19 cellular contexts compared by ENCODE assay signal in genomic region chr13:72506706-72507105, GRCh38.
DNase-seq lines count a peak whose midpoint lies in the region; ATAC-seq and TF ChIP-seq lines count a peak whose summit lies in the region.
"Had no signal": no experiment of that assay in that cellular context is flagged by ENCODE, and none has a peak within 500 bp of the region (broad histone marks: within the 10 kb centered on the region; RNA-seq: fewer than 3 reads in every experiment).

No MANE protein-coding gene starts in this region.

- H3K4me1 ChIP-seq in hepatocyte (ENCODE audit: insufficient read depth) (no peaks in the 10 kb centered on the region), right lobe of liver (no peaks in the 10 kb centered on the region), smooth muscle cell (ENCODE audit: low read depth) (peaks cover 8% of the 10 kb centered on the region), right atrium auricular region (no peaks in the 10 kb centered on the region)
- H3K4me1 ChIP-seq: BLaER1, Caco-2 had no signal

- H3K4me3 Mint-ChIP-seq in endothelial cell (ENCODE audit: unreplicated experiment) = no peak overlapping the region
- H3K4me3 Mint-ChIP-seq: B cell; CD4-positive, CD25-positive, alpha-beta regulatory T cell; CD8-positive, alpha-beta T cell had no signal

- no peaks in the 10 kb centered on the region for H3F3A ChIP-seq in smooth muscle cell (ENCODE audit: low read depth)

- H2AFZ ChIP-seq in hepatocyte = no peak overlapping the region
- peak overlapping the region; percentile 90 for H2AFZ ChIP-seq in smooth muscle cell (ENCODE audit: low read depth)
- H2AFZ ChIP-seq: GM23248 had no signal

- H3K4me3 ChIP-seq in hepatocyte = no peak overlapping the region
- H3K4me3 ChIP-seq in right lobe of liver = peak overlapping the region in 1 of 3 donors; percentile 45
- no peak overlapping the region for H3K4me3 ChIP-seq in smooth muscle cell
- no peak overlapping the region for H3K4me3 ChIP-seq in right atrium auricular region
- H3K4me3 ChIP-seq: BLaER1, GM23248 had no signal

- no peak overlapping the region for H3K27ac Mint-ChIP-seq in endothelial cell (ENCODE audit: unreplicated experiment)
- H3K27ac Mint-ChIP-seq: B cell; CD4-positive, CD25-positive, alpha-beta regulatory T cell; CD8-positive, alpha-beta T cell had no signal

- no peaks in the 10 kb centered on the region for H3K36me3 Mint-ChIP-seq in endothelial cell (ENCODE audit: low read depth, unreplicated experiment)
- H3K36me3 Mint-ChIP-seq: CD4-positive, CD25-positive, alpha-beta regulatory T cell; CD8-positive, alpha-beta T cell had no signal

- no peak for TF ChIP-seq POLR2A in right lobe of liver (IDR thresholded peaks at IDR 0.05)

- H3K4me2 ChIP-seq in hepatocyte (peak overlapping the region; percentile 55), smooth muscle cell (no peak overlapping the region)
- H3K4me2 ChIP-seq: BLaER1 had no signal

- ATAC-seq in left lobe of liver (peak; percentile 77), right lobe of liver (peak; percentile 65 to 73 (median 68)), HG03439 (IDR thresholded peaks at IDR 0.05; ENCODE audit: unreplicated experiment) (no peak)
- ATAC-seq: CD8-positive, alpha-beta T cell had no signal

- H3K4me1 Mint-ChIP-seq in endothelial cell (ENCODE audit: unreplicated experiment) = peaks cover 18% of the 10 kb centered on the region
- H3K4me1 Mint-ChIP-seq: B cell; CD4-positive, CD25-positive, alpha-beta regulatory T cell had no signal

- no peak for DNase-seq in hepatocyte (ENCODE audit: low spot score)
- no peak for DNase-seq in left lobe of liver (ENCODE audit: low spot score)
- DNase-seq in right lobe of liver = no peak
- no peak for DNase-seq in smooth muscle cell (lab: John Stamatoyannopoulos, UW; ENCODE audit: unreplicated experiment)
- DNase-seq in endothelial cell (ENCODE audit: low spot score) = no peak
- DNase-seq in right atrium auricular region (ENCODE audit: low spot score) = no peak
- DNase-seq: Caco-2; CD4-positive, CD25-positive, alpha-beta regulatory T cell; CD8-positive, alpha-beta T cell; DMS153; DND-41; GM23248; H7; HCEC 1CT had no signal

- no peaks in the 10 kb centered on the region for H3K27me3 ChIP-seq in hepatocyte
- H3K27me3 ChIP-seq in right lobe of liver = no peaks in the 10 kb centered on the region
- peaks cover 3% of the 10 kb centered on the region for H3K27me3 ChIP-seq in smooth muscle cell (ENCODE audit: low read depth)
- H3K27me3 ChIP-seq in right atrium auricular region = no peaks in the 10 kb centered on the region
- H3K27me3 ChIP-seq: BLaER1 had no signal

- H3K9me3 ChIP-seq in hepatocyte (ENCODE audit: low read depth) = no peaks in the 10 kb centered on the region
- H3K9me3 ChIP-seq in right lobe of liver = no peaks in the 10 kb centered on the region
- H3K9me3 ChIP-seq in smooth muscle cell (replicated peaks; ENCODE audit: low read depth) = no peaks in the 10 kb centered on the region
- no peaks in the 10 kb centered on the region for H3K9me3 ChIP-seq in right atrium auricular region
- H3K9me3 ChIP-seq: BLaER1, Caco-2 had no signal

- no peaks in the 10 kb centered on the region for H3K9me2 ChIP-seq in hepatocyte (replicated peaks; ENCODE audit: insufficient read depth)

- H3K9ac ChIP-seq in smooth muscle cell (ENCODE audit: low read depth) = no peak overlapping the region
- H3K9ac ChIP-seq: BLaER1, GM23248 had no signal

- intact Hi-C loops in right lobe of liver (cut with DNase I) = no loop called here

- no peaks in the 10 kb centered on the region for H3K36me3 ChIP-seq in hepatocyte (replicated peaks; ENCODE audit: insufficient read depth, low read depth)
- H3K36me3 ChIP-seq in right lobe of liver = no peaks in the 10 kb centered on the region
- H3K36me3 ChIP-seq in smooth muscle cell (ENCODE audit: low read depth) = no peaks in the 10 kb centered on the region
- H3K36me3 ChIP-seq in right atrium auricular region = no peaks in the 10 kb centered on the region
- H3K36me3 ChIP-seq: BLaER1 had no signal

- no peaks in the 10 kb centered on the region for H3K27me3 Mint-ChIP-seq in endothelial cell (ENCODE audit: unreplicated experiment)
- H3K27me3 Mint-ChIP-seq: B cell; CD4-positive, CD25-positive, alpha-beta regulatory T cell had no signal

- H3K9me3 Mint-ChIP-seq in endothelial cell (ENCODE audit: unreplicated experiment) = no peaks in the 10 kb centered on the region
- H3K9me3 Mint-ChIP-seq: CD8-positive, alpha-beta T cell had no signal

- no peak overlapping the region for H3K27ac ChIP-seq in hepatocyte
- no peak overlapping the region for H3K27ac ChIP-seq in right lobe of liver
- no peak overlapping the region for H3K27ac ChIP-seq in smooth muscle cell (ENCODE audit: low read depth)
- H3K27ac ChIP-seq in right atrium auricular region = no peak overlapping the region
- H3K27ac ChIP-seq: 22Rv1, BLaER1, C4-2B, GM23248 had no signal

- TF ChIP-seq CTCF in hepatocyte (IDR thresholded peaks at IDR 0.05; ENCODE audit: poor library complexity) (no peak), right lobe of liver (IDR thresholded peaks at IDR 0.05) (no peak), smooth muscle cell (IDR thresholded peaks at IDR 0.05; ENCODE audit: borderline replicate concordance, insufficient read depth, poor library complexity, severe bottlenecking) (no peak), endothelial cell (IDR thresholded peaks at IDR 0.05; ENCODE audit: unreplicated experiment) (no peak), right atrium auricular region (IDR thresholded peaks at IDR 0.05) (no peak)

- H4K20me1 ChIP-seq in hepatocyte (ENCODE audit: insufficient read depth, poor library complexity, severe bottlenecking) (no peaks in the 10 kb centered on the region), smooth muscle cell (ENCODE audit: low read depth) (no peaks in the 10 kb centered on the region)
- H4K20me1 ChIP-seq: BLaER1 had no signal

- H3K79me2 ChIP-seq in hepatocyte (no peaks in the 10 kb centered on the region), smooth muscle cell (ENCODE audit: low read depth) (no peaks in the 10 kb centered on the region)
